8 cellular contexts compared by ENCODE assay signal in genomic region chr17:50478391-50479361, GRCh38. TPM values are rescaled to one million over a fixed set of nuclear protein-coding genes. Genes with fewer than 3 reads are reported as not detected.
DNase-seq lines count a peak whose midpoint lies in the region; ATAC-seq and TF ChIP-seq lines count a peak whose summit lies in the region.

RSAD1 (plus strand) TSS chr17:50478860; CDS start chr17:50478885, 25 bp downstream.

- peaks cover 21% of the 10 kb centered on the region for H3K4me1 ChIP-seq in Loucy (ENCODE audit: insufficient read depth, low read length, poor library complexity, severe bottlenecking)
- H3K4me1 ChIP-seq in foreskin keratinocyte = peaks cover 14% of the 10 kb centered on the region
- H3K4me1 ChIP-seq in neuron (ENCODE audit: insufficient read depth, low read length) = peaks cover 12% of the 10 kb centered on the region
- peaks cover 12 to 41% (median 35%) of the 10 kb centered on the region in 5 donors for H3K4me1 ChIP-seq in subcutaneous abdominal adipose tissue (ENCODE audit: control insufficient read depth in 5 of 5, insufficient read depth in 5 of 5, low read length in 5 of 5)

- DNase-seq in GDM1 (lab: John Stamatoyannopoulos, UW) (peak; percentile 90), H7 (peak; percentile 95), SHP77 (lab: John Stamatoyannopoulos, UW) (peak; percentile 87 to 92), activated gamma-delta T cell (lab: John Stamatoyannopoulos, UW) (peak; percentile 76), foreskin keratinocyte (peak in 1 of 2 donors; percentile 70)

- H3K36me3 ChIP-seq in H7 (replicated peaks; ENCODE audit: control insufficient read depth, insufficient read depth, low read length) (peaks cover 6% of the 10 kb centered on the region; the same call in 1 of the 2 replicates), Loucy (ENCODE audit: insufficient read depth, low read length) (peaks cover 6% of the 10 kb centered on the region; the same call in 1 of the 2 replicates), neuron (ENCODE audit: insufficient read depth, low read length) (peaks cover 3% of the 10 kb centered on the region), subcutaneous abdominal adipose tissue (ENCODE audit: control insufficient read depth in 5 of 5, insufficient read depth in 5 of 5, low read length in 5 of 5) (peaks cover 0 to 23% (median 19%) of the 10 kb centered on the region in 5 donors)

- H3K4me3 ChIP-seq in H7 (ENCODE audit: insufficient read depth, low read depth, low read length) (peak within 1 kb of the TSS; percentile 82), Loucy (ENCODE audit: low read length, poor library complexity, severe bottlenecking) (peak within 1 kb of the TSS; percentile 97), neuron (ENCODE audit: low read length) (peak within 1 kb of the TSS; percentile 83), subcutaneous abdominal adipose tissue (ENCODE audit: low read depth in 1 of 5, low read length in 5 of 5) (peak within 1 kb of the TSS; percentile 77 to 91 (median 83))

- H3K9me3 ChIP-seq in Loucy (ENCODE audit: insufficient read depth, low read depth, low read length) (no peaks in the 10 kb centered on the region), neuron (ENCODE audit: low read length) (no peaks in the 10 kb centered on the region), subcutaneous abdominal adipose tissue (ENCODE audit: control insufficient read depth in 5 of 5, low read length in 5 of 5) (no peaks in the 10 kb centered on the region)

- no peaks in the 10 kb centered on the region for H3K9me2 ChIP-seq in Loucy (replicated peaks; ENCODE audit: low read depth, low read length)

- ATAC-seq in foreskin keratinocyte = peak; percentile 80

- H3K27ac ChIP-seq in foreskin keratinocyte (peak within 1 kb of the TSS; percentile 0), subcutaneous abdominal adipose tissue (ENCODE audit: low read depth, low read length) (peak within 1 kb of the TSS; percentile 86)

- peaks cover 19% of the 10 kb centered on the region; the same call in 1 of the 2 replicates for H3K79me2 ChIP-seq in Loucy (ENCODE audit: insufficient read depth, low read length)

- H3K27me3 ChIP-seq in H7 (ENCODE audit: control insufficient read depth, insufficient read depth, low read length) = peaks cover 7% of the 10 kb centered on the region
- H3K27me3 ChIP-seq in Loucy (ENCODE audit: insufficient read depth, low read length, poor library complexity, severe bottlenecking) = no peaks in the 10 kb centered on the region
- H3K27me3 ChIP-seq in foreskin keratinocyte = no peaks in the 10 kb centered on the region
- H3K27me3 ChIP-seq in neuron (ENCODE audit: insufficient read depth, low read length) = peaks cover 12% of the 10 kb centered on the region
- no peaks in the 10 kb centered on the region for H3K27me3 ChIP-seq in subcutaneous abdominal adipose tissue (ENCODE audit: control insufficient read depth in 5 of 5, insufficient read depth in 4 of 5, low read length in 5 of 5)

- H3F3A ChIP-seq in Loucy (ENCODE audit: low read depth) = peaks cover 4% of the 10 kb centered on the region

- peaks cover 6% of the 10 kb centered on the region for H4K20me1 ChIP-seq in Loucy (ENCODE audit: insufficient read depth, low read length, poor library complexity, severe bottlenecking)

- TF ChIP-seq CTCF in Loucy (conservative IDR thresholded peaks at IDR 0.05; ENCODE audit: low read length) = peak; percentile 71
- peak; percentile 99 for TF ChIP-seq CTCF in foreskin keratinocyte (conservative IDR thresholded peaks at IDR 0.05)

- peak within 1 kb of the TSS; percentile 92 for H3K9ac ChIP-seq in Loucy (ENCODE audit: low read depth, low read length, poor library complexity, severe bottlenecking)
- peak within 1 kb of the TSS; percentile 71 to 88 (median 80) for H3K9ac ChIP-seq in subcutaneous abdominal adipose tissue (ENCODE audit: low read length in 5 of 5)

- H2AFZ ChIP-seq in Loucy (ENCODE audit: low read length) (peak within 1 kb of the TSS; percentile 99), neuron (ENCODE audit: low read depth, low read length) (peak within 1 kb of the TSS; percentile 82)

- peak within 1 kb of the TSS; percentile 97 for H3K4me2 ChIP-seq in Loucy (ENCODE audit: low read depth, low read length, poor library complexity, severe bottlenecking)

RNA-seq across cellular contexts. Expression of gene RSAD1, which starts in this region (rescaled TPM):
- total RNA-seq in H7 (2014; rRNA removed; shearing (Covaris generic)) = 28.4 and 38.1 TPM in 2 replicates
- total RNA-seq in foreskin keratinocyte = 37.3 and 41.0 TPM in 2 replicates
- polyA plus RNA-seq in foreskin keratinocyte = 31.2 and 33.2 TPM in 2 replicates
